Comparison of ENCODE assay signal across 14 cellular contexts in the genomic region with DNA sequence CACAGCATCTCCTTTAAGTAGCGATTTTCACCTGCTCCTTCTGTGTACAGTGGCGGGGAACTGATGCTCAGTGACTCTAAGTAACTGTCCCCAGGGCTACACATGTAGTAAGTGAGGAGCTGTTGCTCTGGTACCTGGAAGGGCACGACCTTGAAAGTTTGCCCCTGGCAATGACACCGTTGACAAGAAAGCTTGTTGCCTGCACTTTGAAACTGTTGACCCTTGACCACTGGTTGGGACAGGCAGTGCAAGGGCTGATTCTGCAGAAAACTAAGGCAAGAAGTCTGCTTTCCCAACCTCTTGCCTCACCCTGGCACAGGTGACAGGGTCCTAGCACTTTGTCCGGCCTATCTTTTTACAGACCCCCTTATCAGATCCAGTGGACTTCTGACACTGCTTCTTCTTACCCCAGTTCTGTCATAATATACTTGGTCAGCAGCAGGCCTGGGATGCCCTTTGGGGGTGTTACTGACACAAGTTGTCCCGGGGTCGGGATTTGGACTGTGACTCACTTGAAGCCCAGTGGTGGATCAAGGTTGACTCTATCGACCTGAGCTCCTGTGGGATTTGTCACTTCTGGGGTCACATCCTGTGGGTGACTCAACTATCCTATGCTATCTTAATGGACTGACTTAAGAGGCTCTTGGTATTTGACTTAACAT. TPM values are rescaled to one million over a fixed set of nuclear protein-coding genes. Genes with fewer than 3 reads are reported as not detected.
DNase-seq lines count a peak whose midpoint lies in the region; ATAC-seq and TF ChIP-seq lines count a peak whose summit lies in the region.
"Had no signal": no experiment of that assay in that cellular context is flagged by ENCODE, and none has a peak within 500 bp of the region (broad histone marks: within the 10 kb centered on the region; RNA-seq: fewer than 3 reads in every experiment).

No MANE protein-coding gene starts in this region.

- H3K4me1 ChIP-seq in GM23338 (ENCODE audit: insufficient read depth) = no peaks in the 10 kb centered on the region
- H3K4me1 ChIP-seq in gastrocnemius medialis = peaks cover 5 to 10% of the 10 kb centered on the region in 2 donors

- H3K4me1 Mint-ChIP-seq in natural killer cell treated with Interleukin-12 subunit alpha and Interleukin-12 subunit beta and Interleukin-15 and Interleukin-18, amount 100 ng/mL, for 72 hours (ENCODE audit: low read depth in 2 of 2) = peaks cover 68 to 69% of the 10 kb centered on the region in 2 donors
- H3K4me1 Mint-ChIP-seq in GM23338 = peaks cover 8% of the 10 kb centered on the region

- H3K27ac Mint-ChIP-seq in natural killer cell treated with Interleukin-12 subunit alpha and Interleukin-12 subunit beta and Interleukin-15 and Interleukin-18, amount 100 ng/mL, for 72 hours = peak overlapping the region; percentile 78 to 99
- no peak overlapping the region for H3K27ac Mint-ChIP-seq in GM23338

- no peaks in the 10 kb centered on the region for H3K27me3 Mint-ChIP-seq in natural killer cell treated with Interleukin-12 subunit alpha and Interleukin-12 subunit beta and Interleukin-15 and Interleukin-18, amount 100 ng/mL, for 72 hours
- H3K27me3 Mint-ChIP-seq in GM23338 (ENCODE audit: insufficient read depth, low read depth, poor library complexity) = peaks cover 3% of the 10 kb centered on the region

- DNase-seq in Caki2 (ENCODE audit: low read depth) = peak; percentile 7
- DNase-seq in LHCN-M2 (ENCODE audit: low read depth) = peak; percentile 33
- peak; percentile 47 for DNase-seq in dermis blood vessel endothelial cell
- no peak for DNase-seq in natural killer cell treated with Interleukin-12 subunit alpha and Interleukin-12 subunit beta and Interleukin-15 and Interleukin-18, amount 100 ng/mL, for 72 hours (ENCODE audit: low spot score)
- no peak for DNase-seq in GM23338 (ENCODE audit: low spot score)
- no peak for DNase-seq in NCI-H2171 treated with DMSO at 0.1 percent for 48 hours (lab: John Stamatoyannopoulos, UW)
- DNase-seq in stimulated activated CD4-positive, alpha-beta T cell treated with anti-CD3 and anti-CD28 coated beads, Interleukin-4, amount 100 ng/mL, for 24 hours = no peak
- DNase-seq in gastrocnemius medialis = no peak
- DNase-seq: NCI-H1436 treated with DMSO at 0.1 percent for 48 hours; NCI-H526; right cardiac atrium; stimulated activated CD4-positive, alpha-beta T cell treated with anti-CD3 and anti-CD28 coated beads, Interleukin-4, amount 100 ng/mL, for 4 hours; stomach; T-helper 9 cell had no signal

- H4K20me1 ChIP-seq in GM23338 (replicated peaks; ENCODE audit: insufficient read depth) = no peaks in the 10 kb centered on the region

- peaks cover 42% of the 10 kb centered on the region for H3K36me3 Mint-ChIP-seq in natural killer cell treated with Interleukin-12 subunit alpha and Interleukin-12 subunit beta and Interleukin-15 and Interleukin-18, amount 100 ng/mL, for 72 hours
- H3K36me3 Mint-ChIP-seq in GM23338 (ENCODE audit: low read depth) = no peaks in the 10 kb centered on the region

- H3K9me3 Mint-ChIP-seq in natural killer cell treated with Interleukin-12 subunit alpha and Interleukin-12 subunit beta and Interleukin-15 and Interleukin-18, amount 100 ng/mL, for 72 hours = no peaks in the 10 kb centered on the region
- H3K9me3 Mint-ChIP-seq in GM23338 = no peaks in the 10 kb centered on the region

- H3K36me3 ChIP-seq in GM23338 (ENCODE audit: insufficient read depth) = no peaks in the 10 kb centered on the region
- no peaks in the 10 kb centered on the region for H3K36me3 ChIP-seq in gastrocnemius medialis

- no peaks in the 10 kb centered on the region for H3K9me3 ChIP-seq in gastrocnemius medialis
- H3K9me3 ChIP-seq: stomach had no signal

- H3F3A ChIP-seq in GM23338 (replicated peaks; ENCODE audit: low read depth) = no peaks in the 10 kb centered on the region

- no peaks in the 10 kb centered on the region for H3K9me2 ChIP-seq in GM23338 (ENCODE audit: insufficient read depth)

- H3K27ac ChIP-seq in GM23338 (ENCODE audit: low read depth) (no peak overlapping the region), gastrocnemius medialis (no peak overlapping the region)
- H3K27ac ChIP-seq: stomach had no signal

- no peak for ATAC-seq in natural killer cell treated with Interleukin-12 subunit alpha and Interleukin-12 subunit beta and Interleukin-15 and Interleukin-18, amount 100 ng/mL, for 72 hours
- ATAC-seq in GM23338 (no peak), gastrocnemius medialis (no peak)

- TF ChIP-seq POLR2A in gastrocnemius medialis (IDR thresholded peaks at IDR 0.05) = no peak

- peak overlapping the region; percentile 57 for H3K4me3 Mint-ChIP-seq in natural killer cell treated with Interleukin-12 subunit alpha and Interleukin-12 subunit beta and Interleukin-15 and Interleukin-18, amount 100 ng/mL, for 72 hours
- no peak overlapping the region for H3K4me3 Mint-ChIP-seq in GM23338

- H3K4me2 ChIP-seq in GM23338 = no peak overlapping the region

- in situ Hi-C loops in Caki2 (cut with HindIII; ENCODE audit: low pct_unique_long_range_greater_than_20kb, low sequenced_read_pairs) (no loop called here), gastrocnemius medialis (cut with MboI; ENCODE audit: low sequenced_read_pairs in 4 of 4) (no loop called here)

- TF ChIP-seq CTCF in GM23338 (conservative IDR thresholded peaks at IDR 0.05; ENCODE audit: low read depth in 2 of 2) = no peak
- no peak for TF ChIP-seq CTCF in gastrocnemius medialis (IDR thresholded peaks at IDR 0.05 in 4 of 5, conservative IDR thresholded peaks at IDR 0.05 in 1 of 5)

- H2AFZ ChIP-seq in GM23338 = no peak overlapping the region

- intact Hi-C loops in gastrocnemius medialis (cut with DNase I; ENCODE audit: low total_unique reads) = no loop called here

- no peak overlapping the region for H3K4me3 ChIP-seq in GM23338
- no peak overlapping the region for H3K4me3 ChIP-seq in gastrocnemius medialis
- H3K4me3 ChIP-seq: stomach had no signal

- H3K79me2 ChIP-seq in GM23338 (replicated peaks; ENCODE audit: insufficient read depth) = no peaks in the 10 kb centered on the region

- H3K27me3 ChIP-seq in GM23338 (ENCODE audit: insufficient read depth) (no peaks in the 10 kb centered on the region), gastrocnemius medialis (no peaks in the 10 kb centered on the region)
- H3K27me3 ChIP-seq: stomach had no signal

TF ChIP-seq in GM23338, 12 proteins besides CTCF, POLR2A, EP300 and RAD21 (continues in another document):
- TF ChIP-seq CREB1 (CRISPR knock-in tag; IDR thresholded peaks at IDR 0.05; ENCODE audit: low read depth) (no peak), POLR2AphosphoS5 (IDR thresholded peaks at IDR 0.05; ENCODE audit: low read depth) (no peak), STAT1 (IDR thresholded peaks at IDR 0.05; ENCODE audit: unreplicated experiment) (no peak)

RNA-seq across cellular contexts. Expression of a gene that starts 5.8 kb away (rescaled TPM):
- not detected in 2 replicates for total RNA-seq in Caki2 (2014; rRNA removed; shearing (Covaris generic); ENCODE audit: low replicate concordance)
- total RNA-seq in LHCN-M2 (2014; rRNA removed) (0.29 and 0.71 TPM in 2 replicates), dermis blood vessel endothelial cell (64.2 and 66.1 TPM in 2 replicates), gastrocnemius medialis (1 to 10 TPM; 2.2 to 4.1 (median 3.1) TPM)
- polyA plus RNA-seq in LHCN-M2 (2012) = 0.18 TPM
- 100 to 1,000 TPM in 1 of 2 donors, 10 to 100 TPM in 1; 85.4 to 111 TPM for total RNA-seq in natural killer cell treated with Interleukin-12 subunit alpha and Interleukin-12 subunit beta and Interleukin-15 and Interleukin-18, amount 100 ng/mL, for 72 hours
- total RNA-seq in GM23338 (2014; rRNA removed; shearing (Covaris generic)) = not detected in 2 replicates
- polyA plus RNA-seq in GM23338 (2016; fragmentation: Nextera tagmentation; extraction: Ambion mirVana) = 0.09 TPM in 1 of 2 replicates, not detected in the other

Comparison
In these comparisons a context has a peak if more than half of its experiments do, and no peak if none do; other contexts are left out.
1. DNase-seq: peak in Caki2 (single experiment), LHCN-M2 (single experiment) and dermis blood vessel endothelial cell (single experiment); none in natural killer cell treated with Interleukin-12 subunit alpha and Interleukin-12 subunit beta and Interleukin-15 and Interleukin-18, amount 100 ng/mL, for 72 hours (single experiment), GM23338 (single experiment), NCI-H2171 treated with DMSO at 0.1 percent for 48 hours (single experiment), stimulated activated CD4-positive, alpha-beta T cell treated with anti-CD3 and anti-CD28 coated beads, Interleukin-4, amount 100 ng/mL, for 24 hours (single experiment) and gastrocnemius medialis (0 of 2).
2. RNA of a gene that starts 5.8 kb away (total RNA-seq): 85.4 to 111 TPM in natural killer cell treated with Interleukin-12 subunit alpha and Interleukin-12 subunit beta and Interleukin-15 and Interleukin-18, amount 100 ng/mL, for 72 hours and 64.2 to 66.1 TPM in dermis blood vessel endothelial cell; 2.2 to 4.1 TPM in gastrocnemius medialis, 0.29 to 0.71 TPM in LHCN-M2, not detected in Caki2 and not detected in GM23338; every median in the first group is over 10 times any median in the second.